15 cellular contexts compared by ENCODE assay signal in the genomic region with DNA sequence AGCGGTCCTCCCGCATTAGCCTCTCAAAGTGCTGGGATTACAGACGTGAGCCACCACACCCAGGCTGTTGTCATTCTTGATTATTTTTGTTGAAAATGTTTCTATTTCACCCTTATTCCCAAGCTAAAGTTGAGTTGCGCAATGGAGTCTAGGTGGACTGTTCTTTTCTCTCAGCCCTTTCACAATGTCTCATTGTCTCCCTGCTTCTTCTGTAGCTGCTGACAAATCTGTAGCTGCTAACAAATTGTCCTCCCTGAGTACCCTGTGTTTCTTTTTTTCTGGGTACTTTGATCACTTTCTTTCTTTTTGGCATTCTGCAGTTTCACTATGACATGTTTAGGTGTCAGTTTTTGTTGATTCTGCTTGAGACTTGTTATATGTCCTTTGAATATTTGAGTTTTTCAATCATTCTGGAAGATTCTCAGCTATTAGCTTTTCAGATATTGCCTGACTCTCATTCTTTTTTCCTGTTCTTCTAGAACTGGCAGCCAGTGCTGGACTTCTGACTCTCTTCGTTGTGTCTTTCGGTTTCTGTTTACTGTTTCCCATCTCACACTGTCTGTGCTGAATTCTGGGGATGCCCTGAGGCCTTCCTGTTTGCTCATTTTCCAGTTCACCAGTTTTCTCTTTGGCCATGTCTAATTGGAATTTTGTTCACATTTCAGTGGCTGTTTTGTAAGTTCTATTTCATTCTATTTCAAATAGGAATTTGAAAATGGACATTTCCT. TPM values are rescaled to one million over a fixed set of nuclear protein-coding genes. Genes with fewer than 3 reads are reported as not detected.
DNase-seq lines count a peak whose midpoint lies in the region; ATAC-seq and TF ChIP-seq lines count a peak whose summit lies in the region.
"Had no signal": no experiment of that assay in that cellular context is flagged by ENCODE, and none has a peak within 500 bp of the region (broad histone marks: within the 10 kb centered on the region; RNA-seq: fewer than 3 reads in every experiment).

No MANE protein-coding gene starts in this region.

- H3K27me3 ChIP-seq in uterus, result no peaks in the 10 kb centered on the region
- H3K27me3 ChIP-seq: ascending aorta, neutrophil had no signal

- no peaks in the 10 kb centered on the region for H3K9me3 Mint-ChIP-seq in activated CD4-positive, alpha-beta T cell treated with anti-CD3 and anti-CD28 coated beads, Interleukin-2, amount 10 ng/mL, durations not matched to agents 24 days and 14 days
- no peaks in the 10 kb centered on the region for H3K9me3 Mint-ChIP-seq in activated naive CD8-positive, alpha-beta T cell treated with anti-CD3 and anti-CD28 coated beads, Interleukin-2, amount 50 U/mL, for 24 hours
- H3K9me3 Mint-ChIP-seq in osteocyte (ENCODE audit: unreplicated experiment), result peaks cover 12% of the 10 kb centered on the region

- H3K4me3 ChIP-seq in uterus, result no peak overlapping the region
- H3K4me3 ChIP-seq: ascending aorta, GM23338, skin epidermis had no signal

- no peaks in the 10 kb centered on the region for H3K27me3 Mint-ChIP-seq in activated CD4-positive, alpha-beta T cell treated with anti-CD3 and anti-CD28 coated beads, Interleukin-2, amount 10 ng/mL, durations not matched to agents 24 days and 14 days
- H3K27me3 Mint-ChIP-seq in activated naive CD8-positive, alpha-beta T cell treated with anti-CD3 and anti-CD28 coated beads, Interleukin-2, amount 50 U/mL, for 24 hours, result no peaks in the 10 kb centered on the region
- H3K27me3 Mint-ChIP-seq in osteocyte (ENCODE audit: unreplicated experiment), result no peaks in the 10 kb centered on the region

- H3K36me3 ChIP-seq in uterus, result no peaks in the 10 kb centered on the region

- ATAC-seq in activated naive CD8-positive, alpha-beta T cell treated with anti-CD3 and anti-CD28 coated beads, Interleukin-2, amount 50 U/mL, for 24 hours, result no peak
- ATAC-seq: GM23338 had no signal

- DNase-seq in activated CD4-positive, alpha-beta T cell treated with anti-CD3 and anti-CD28 coated beads, Interleukin-2, amount 10 ng/mL, durations not matched to agents 24 days and 14 days, result no peak
- DNase-seq in activated CD4-positive, alpha-beta T cell treated with anti-CD3 and anti-CD28 coated beads for 1 hour, result no peak
- DNase-seq in M059J (ENCODE audit: low read depth) (peak; percentile 32), iris pigment epithelial cell (ENCODE audit: low read depth) (peak; percentile 65), GF-D8 (lab: John Stamatoyannopoulos, UW) (no peak), osteocyte (ENCODE audit: extremely low spot score, unreplicated experiment) (no peak), uterus (no peak)
- no peak for DNase-seq in activated naive CD8-positive, alpha-beta T cell treated with anti-CD3 and anti-CD28 coated beads, Interleukin-2, amount 50 U/mL, for 24 hours
- DNase-seq: Caco-2, mesendoderm, NCI-H187 treated with DMSO at 0.1 percent for 48 hours had no signal

- TF ChIP-seq CTCF in osteocyte (IDR thresholded peaks at IDR 0.05), result no peak
- no peak for TF ChIP-seq CTCF in uterus (IDR thresholded peaks at IDR 0.05)

- H3K27ac ChIP-seq in uterus, result no peak overlapping the region
- H3K27ac ChIP-seq: ascending aorta, neutrophil had no signal

- H3K4me3 Mint-ChIP-seq in activated CD4-positive, alpha-beta T cell treated with anti-CD3 and anti-CD28 coated beads, Interleukin-2, amount 10 ng/mL, durations not matched to agents 24 days and 14 days, result no peak overlapping the region
- no peak overlapping the region for H3K4me3 Mint-ChIP-seq in activated naive CD8-positive, alpha-beta T cell treated with anti-CD3 and anti-CD28 coated beads, Interleukin-2, amount 50 U/mL, for 24 hours
- no peak overlapping the region for H3K4me3 Mint-ChIP-seq in osteocyte (ENCODE audit: unreplicated experiment)
- H3K4me3 Mint-ChIP-seq: GM23338 had no signal

- TF ChIP-seq POLR2A in uterus (IDR thresholded peaks at IDR 0.05), result no peak

- H3K4me1 Mint-ChIP-seq in activated CD4-positive, alpha-beta T cell treated with anti-CD3 and anti-CD28 coated beads, Interleukin-2, amount 10 ng/mL, durations not matched to agents 24 days and 14 days, result peaks cover 32% of the 10 kb centered on the region
- peaks cover 34% of the 10 kb centered on the region for H3K4me1 Mint-ChIP-seq in activated naive CD8-positive, alpha-beta T cell treated with anti-CD3 and anti-CD28 coated beads, Interleukin-2, amount 50 U/mL, for 24 hours
- peaks cover 17% of the 10 kb centered on the region for H3K4me1 Mint-ChIP-seq in osteocyte (ENCODE audit: unreplicated experiment)

- intact Hi-C loops in activated CD4-positive, alpha-beta T cell treated with anti-CD3 and anti-CD28 coated beads, Interleukin-2, amount 10 ng/mL, durations not matched to agents 24 days and 14 days (cut with micrococcal nuclease), result no loop called here
- intact Hi-C loops in uterus (cut with DNase I; ENCODE audit: low total_unique reads), result no loop called here

- peaks cover 0 to 4% of the 10 kb centered on the region in 2 donors for H3K4me1 ChIP-seq in uterus

- peak overlapping the region; percentile 65 for H3K27ac Mint-ChIP-seq in activated CD4-positive, alpha-beta T cell treated with anti-CD3 and anti-CD28 coated beads, Interleukin-2, amount 10 ng/mL, durations not matched to agents 24 days and 14 days
- peak overlapping the region; percentile 40 for H3K27ac Mint-ChIP-seq in activated naive CD8-positive, alpha-beta T cell treated with anti-CD3 and anti-CD28 coated beads, Interleukin-2, amount 50 U/mL, for 24 hours
- H3K27ac Mint-ChIP-seq in osteocyte (ENCODE audit: unreplicated experiment), result no peak overlapping the region
- H3K27ac Mint-ChIP-seq: GM23338 had no signal

- H3K36me3 Mint-ChIP-seq in activated CD4-positive, alpha-beta T cell treated with anti-CD3 and anti-CD28 coated beads, Interleukin-2, amount 10 ng/mL, durations not matched to agents 24 days and 14 days (ENCODE audit: low read depth), result peaks cover 28% of the 10 kb centered on the region
- peaks cover 10% of the 10 kb centered on the region for H3K36me3 Mint-ChIP-seq in activated naive CD8-positive, alpha-beta T cell treated with anti-CD3 and anti-CD28 coated beads, Interleukin-2, amount 50 U/mL, for 24 hours (ENCODE audit: low read depth)
- peaks cover 14% of the 10 kb centered on the region for H3K36me3 Mint-ChIP-seq in osteocyte (ENCODE audit: unreplicated experiment)

- H3K9me3 ChIP-seq in uterus, result no peaks in the 10 kb centered on the region
- H3K9me3 ChIP-seq: ascending aorta, Caco-2, neutrophil had no signal

RNA-seq across cellular contexts. Expression of a gene that starts 6.6 kb away (rescaled TPM):
- 6.6 and 7.7 TPM in 2 replicates for total RNA-seq in activated CD4-positive, alpha-beta T cell treated with anti-CD3 and anti-CD28 coated beads, Interleukin-2, amount 10 ng/mL, durations not matched to agents 24 days and 14 days
- total RNA-seq in M059J (2014; rRNA removed; shearing (Covaris generic)), result 27.4 and 42.9 TPM in 2 replicates
- total RNA-seq in osteocyte, result 19.7 and 22.3 TPM in 2 replicates
- 10 to 100 TPM in 3 of 4 donors, 1 to 10 TPM in 1; 2.9 to 24.9 (median 13.1) TPM for total RNA-seq in uterus

RNA-seq across cellular contexts. Expression of a gene that starts 7.1 kb away (rescaled TPM):
- 154 and 157 TPM in 2 replicates for total RNA-seq in activated CD4-positive, alpha-beta T cell treated with anti-CD3 and anti-CD28 coated beads, Interleukin-2, amount 10 ng/mL, durations not matched to agents 24 days and 14 days
- total RNA-seq in M059J (2014; rRNA removed; shearing (Covaris generic)), result 384 and 401 TPM in 2 replicates
- total RNA-seq in osteocyte (172 and 188 TPM in 2 replicates), uterus (100 to 1,000 TPM in 2 of 4 donors, 10 to 100 TPM in 2; 86.6 to 177 (median 102) TPM)

RNA-seq across cellular contexts. Expression of a gene that starts 32.8 kb away (rescaled TPM):
- total RNA-seq in activated CD4-positive, alpha-beta T cell treated with anti-CD3 and anti-CD28 coated beads, Interleukin-2, amount 10 ng/mL, durations not matched to agents 24 days and 14 days, result 0.43 and 0.49 TPM in 2 replicates
- 1.2 and 2.2 TPM in 2 replicates for total RNA-seq in M059J (2014; rRNA removed; shearing (Covaris generic))
- total RNA-seq in osteocyte, result 8.7 and 9.1 TPM in 2 replicates
- 10 to 100 TPM in 1 of 4 donors, 1 to 10 TPM in 3; 1.5 to 50.7 (median 5.1) TPM for total RNA-seq in uterus

RNA-seq across cellular contexts. Expression of a gene that starts 43.6 kb away (rescaled TPM):
- total RNA-seq in activated CD4-positive, alpha-beta T cell treated with anti-CD3 and anti-CD28 coated beads, Interleukin-2, amount 10 ng/mL, durations not matched to agents 24 days and 14 days, result 3.5 TPM in 2 replicates
- 13.6 and 24.5 TPM in 2 replicates for total RNA-seq in M059J (2014; rRNA removed; shearing (Covaris generic))
- total RNA-seq in osteocyte (74.1 and 77.0 TPM in 2 replicates), uterus (10 to 100 TPM in 2 of 4 donors, 1 to 10 TPM in 2; 4.7 to 40.3 (median 11.2) TPM)

RNA-seq across cellular contexts. Expression of a gene that starts 49.6 kb away (rescaled TPM):
- total RNA-seq in activated CD4-positive, alpha-beta T cell treated with anti-CD3 and anti-CD28 coated beads, Interleukin-2, amount 10 ng/mL, durations not matched to agents 24 days and 14 days, result not detected in 2 replicates
- total RNA-seq in M059J (2014; rRNA removed; shearing (Covaris generic)), result 0.20 TPM in 1 of 2 replicates, not detected in the other
- total RNA-seq in osteocyte (not detected in 2 replicates), uterus (10 to 100 TPM in 1 of 4 donors, 1 to 10 TPM in 2, under 1 TPM in 1; 0.76 to 13.8 (median 5.5) TPM)
- total RNA-seq: Caco-2, GM23338 had no signal

Comparison
In these comparisons a context has a peak if more than half of its experiments do, and no peak if none do; other contexts are left out.
1. DNase-seq: peak in M059J (single experiment) and iris pigment epithelial cell (single experiment); none in activated CD4-positive, alpha-beta T cell treated with anti-CD3 and anti-CD28 coated beads, Interleukin-2, amount 10 ng/mL, durations not matched to agents 24 days and 14 days (single experiment), activated CD4-positive, alpha-beta T cell treated with anti-CD3 and anti-CD28 coated beads for 1 hour (single experiment), activated naive CD8-positive, alpha-beta T cell treated with anti-CD3 and anti-CD28 coated beads, Interleukin-2, amount 50 U/mL, for 24 hours (single experiment), GF-D8 (single experiment), osteocyte (single experiment) and uterus (0 of 2).